In the genomic region with DNA sequence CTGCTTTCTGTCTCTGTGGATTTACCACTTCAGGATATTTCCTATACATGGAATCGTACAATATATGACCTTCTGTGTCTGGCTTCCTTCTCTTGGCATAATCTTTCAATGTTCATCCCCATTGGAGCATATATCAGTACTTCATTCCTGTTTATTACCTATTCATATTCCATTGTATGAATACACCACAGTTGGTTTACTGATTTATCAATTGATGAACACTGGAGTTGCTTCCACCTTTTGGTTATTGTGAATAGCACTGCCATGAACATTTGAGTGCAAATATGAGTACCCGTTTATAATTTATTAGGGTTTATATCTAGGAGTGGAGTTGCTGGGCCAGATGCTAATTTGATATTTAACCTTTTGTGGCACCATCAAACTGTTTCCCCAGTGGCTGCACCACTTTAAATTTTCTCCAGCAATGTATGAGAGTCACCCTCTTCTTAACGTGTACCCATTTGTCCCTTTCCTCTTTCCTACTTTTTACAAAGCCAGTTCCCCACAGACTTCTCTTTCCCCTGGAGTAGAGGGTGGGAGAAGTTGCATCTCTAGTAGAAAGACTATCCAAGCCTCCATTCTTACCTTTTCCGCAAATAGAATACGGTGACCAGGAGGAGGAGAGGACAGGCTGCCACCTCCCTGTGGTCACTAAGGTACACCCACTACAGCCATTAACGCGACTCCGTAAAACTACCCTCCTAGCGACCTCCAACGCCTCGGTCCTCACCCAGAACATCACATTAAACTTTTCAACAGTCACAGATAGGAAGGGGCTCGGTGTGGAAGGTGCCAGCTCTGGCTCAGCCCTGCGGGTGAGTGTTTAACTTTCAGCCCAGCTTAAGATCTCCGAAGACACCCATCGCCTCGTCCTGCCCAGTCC, we compare ENCODE assay signal across 1 cellular context.
TF ChIP-seq lines count a peak whose summit lies in the region.

No MANE protein-coding gene starts in this region.

TF ChIP-seq in HEK293, 187 proteins besides CTCF, POLR2A, EP300 and RAD21 (continued from another document):
- TF ChIP-seq, protein P1, sequence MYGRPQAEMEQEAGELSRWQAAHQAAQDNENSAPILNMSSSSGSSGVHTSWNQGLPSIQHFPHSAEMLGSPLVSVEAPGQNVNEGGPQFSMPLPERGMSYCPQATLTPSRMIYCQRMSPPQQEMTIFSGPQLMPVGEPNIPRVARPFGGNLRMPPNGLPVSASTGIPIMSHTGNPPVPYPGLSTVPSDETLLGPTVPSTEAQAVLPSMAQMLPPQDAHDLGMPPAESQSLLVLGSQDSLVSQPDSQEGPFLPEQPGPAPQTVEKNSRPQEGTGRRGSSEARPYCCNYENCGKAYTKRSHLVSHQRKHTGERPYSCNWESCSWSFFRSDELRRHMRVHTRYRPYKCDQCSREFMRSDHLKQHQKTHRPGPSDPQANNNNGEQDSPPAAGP (tag by site-specific recombination; IDR thresholded peaks at IDR 0.05) = 0 out of 2 replicates have a peak, but pooled peaks have one; percentile 22
- TF ChIP-seq ZFHX2 (tag by site-specific recombination; conservative IDR thresholded peaks at IDR 0.05) (no peak), MYNN (tag by site-specific recombination; IDR thresholded peaks at IDR 0.05; ENCODE audit: borderline replicate concordance) (no peak), ZNF580 (tag by site-specific recombination; IDR thresholded peaks at IDR 0.05) (no peak), ZNF549 (tag by site-specific recombination; IDR thresholded peaks at IDR 0.05) (no peak), ZNF121 (tag by site-specific recombination; IDR thresholded peaks at IDR 0.05) (peak; percentile 97), BCL11A (tag by site-specific recombination; IDR thresholded peaks at IDR 0.05; ENCODE audit: low read depth) (peak; percentile 11; the same call in 1 of the 2 replicates), ZNF324 (tag by site-specific recombination; IDR thresholded peaks at IDR 0.05) (no peak)
- TF ChIP-seq, protein P2, sequence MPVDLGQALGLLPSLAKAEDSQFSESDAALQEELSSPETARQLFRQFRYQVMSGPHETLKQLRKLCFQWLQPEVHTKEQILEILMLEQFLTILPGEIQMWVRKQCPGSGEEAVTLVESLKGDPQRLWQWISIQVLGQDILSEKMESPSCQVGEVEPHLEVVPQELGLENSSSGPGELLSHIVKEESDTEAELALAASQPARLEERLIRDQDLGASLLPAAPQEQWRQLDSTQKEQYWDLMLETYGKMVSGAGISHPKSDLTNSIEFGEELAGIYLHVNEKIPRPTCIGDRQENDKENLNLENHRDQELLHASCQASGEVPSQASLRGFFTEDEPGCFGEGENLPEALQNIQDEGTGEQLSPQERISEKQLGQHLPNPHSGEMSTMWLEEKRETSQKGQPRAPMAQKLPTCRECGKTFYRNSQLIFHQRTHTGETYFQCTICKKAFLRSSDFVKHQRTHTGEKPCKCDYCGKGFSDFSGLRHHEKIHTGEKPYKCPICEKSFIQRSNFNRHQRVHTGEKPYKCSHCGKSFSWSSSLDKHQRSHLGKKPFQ (tag by site-specific recombination; IDR thresholded peaks at IDR 0.05) = no peak
